10 cellular contexts compared by ENCODE assay signal in the genomic region with DNA sequence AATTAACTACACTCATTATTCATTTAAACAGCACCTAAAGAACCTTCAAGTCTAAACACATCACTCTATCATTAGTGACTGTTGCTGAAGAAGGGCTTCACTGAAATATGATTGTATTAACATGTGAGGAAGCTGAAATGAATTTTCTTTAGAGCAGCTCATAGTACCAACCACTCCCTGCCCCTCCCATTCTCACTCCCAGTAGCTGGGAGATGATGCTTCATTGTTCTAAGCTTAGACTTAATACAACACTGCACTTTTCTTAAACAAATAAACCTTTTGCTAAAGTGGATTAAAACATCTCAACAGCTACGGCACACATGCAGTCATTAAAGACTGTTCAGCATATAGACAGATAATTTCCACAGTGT.
DNase-seq lines count a peak whose midpoint lies in the region; ATAC-seq lines count a peak whose summit lies in the region.
"Had no signal": no experiment of that assay in that cellular context is flagged by ENCODE, and none has a peak within 500 bp of the region (broad histone marks: within the 10 kb centered on the region; RNA-seq: fewer than 3 reads in every experiment).

No MANE protein-coding gene starts in this region.

- no peak for DNase-seq in stimulated activated naive CD8-positive, alpha-beta T cell treated with anti-CD3 and anti-CD28 coated beads, Interleukin-15, Interleukin-2, amounts not matched to agents 100 U/mL and 50 U/mL, for 24 hours
- DNase-seq in activated CD8-positive, alpha-beta T cell treated with anti-CD3 and anti-CD28 coated beads, Interleukin-2, amount 10 ng/mL, durations not matched to agents 7 days and 5 days, result no peak
- no peak for DNase-seq in memory B cell (ENCODE audit: low spot score in 2 of 2)
- DNase-seq in SKM-1 (lab: John Stamatoyannopoulos, UW; ENCODE audit: unreplicated experiment), result no peak
- DNase-seq in midbrain (lab: John Stamatoyannopoulos, UW), result no peak
- DNase-seq: Caco-2, MV-4-11 had no signal

- POLR2A ChIA-PET in activated CD8-positive, alpha-beta T cell treated with anti-CD3 and anti-CD28 coated beads, Interleukin-2, amount 10 ng/mL, durations not matched to agents 7 days and 5 days (lab: Charles Lee), result interaction anchor here (0.5 to 4.8 kb wide), 7 partner anchors 14 to 224 kb away, joined by 3 to 26 read pairs (median 5); a partner anchor contains a TSS

- H3K4me3 Mint-ChIP-seq in stimulated activated naive CD8-positive, alpha-beta T cell treated with anti-CD3 and anti-CD28 coated beads, Interleukin-15, Interleukin-2, amounts not matched to agents 100 ng/mL and 50 ng/mL, for 24 hours, result peak overlapping the region; percentile 85
- peak overlapping the region; percentile 38 for H3K4me3 Mint-ChIP-seq in activated CD8-positive, alpha-beta T cell treated with anti-CD3 and anti-CD28 coated beads, Interleukin-2, amount 10 ng/mL, durations not matched to agents 7 days and 5 days
- H3K4me3 Mint-ChIP-seq in memory B cell, result peak overlapping the region; percentile 34

- no peaks in the 10 kb centered on the region for H3K9me3 Mint-ChIP-seq in stimulated activated naive CD8-positive, alpha-beta T cell treated with anti-CD3 and anti-CD28 coated beads, Interleukin-15, Interleukin-2, amounts not matched to agents 100 ng/mL and 50 ng/mL, for 24 hours
- no peaks in the 10 kb centered on the region for H3K9me3 Mint-ChIP-seq in activated CD8-positive, alpha-beta T cell treated with anti-CD3 and anti-CD28 coated beads, Interleukin-2, amount 10 ng/mL, durations not matched to agents 7 days and 5 days (ENCODE audit: insufficient read depth)
- H3K9me3 Mint-ChIP-seq in memory B cell, result no peaks in the 10 kb centered on the region

- peaks cover 5% of the 10 kb centered on the region for H3K36me3 Mint-ChIP-seq in stimulated activated naive CD8-positive, alpha-beta T cell treated with anti-CD3 and anti-CD28 coated beads, Interleukin-15, Interleukin-2, amounts not matched to agents 100 ng/mL and 50 ng/mL, for 24 hours (ENCODE audit: low read depth)
- peaks cover 15% of the 10 kb centered on the region for H3K36me3 Mint-ChIP-seq in activated CD8-positive, alpha-beta T cell treated with anti-CD3 and anti-CD28 coated beads, Interleukin-2, amount 10 ng/mL, durations not matched to agents 7 days and 5 days (ENCODE audit: low read depth)
- peaks cover 2% of the 10 kb centered on the region for H3K36me3 Mint-ChIP-seq in memory B cell

- peak overlapping the region; percentile 97 for H3K27ac Mint-ChIP-seq in stimulated activated naive CD8-positive, alpha-beta T cell treated with anti-CD3 and anti-CD28 coated beads, Interleukin-15, Interleukin-2, amounts not matched to agents 100 ng/mL and 50 ng/mL, for 24 hours
- peak overlapping the region; percentile 74 for H3K27ac Mint-ChIP-seq in activated CD8-positive, alpha-beta T cell treated with anti-CD3 and anti-CD28 coated beads, Interleukin-2, amount 10 ng/mL, durations not matched to agents 7 days and 5 days
- H3K27ac Mint-ChIP-seq in memory B cell, result peak overlapping the region; percentile 81

- no peak for ATAC-seq in stimulated activated naive CD8-positive, alpha-beta T cell treated with anti-CD3 and anti-CD28 coated beads, Interleukin-15, Interleukin-2, amounts not matched to agents 100 U/mL and 50 U/mL, for 24 hours
- no peak for ATAC-seq in activated CD8-positive, alpha-beta T cell treated with anti-CD3 and anti-CD28 coated beads, Interleukin-2, amount 10 ng/mL, durations not matched to agents 7 days and 5 days
- ATAC-seq in memory B cell (ENCODE audit: low read depth), result no peak
- ATAC-seq in GM21390 (IDR thresholded peaks at IDR 0.05; ENCODE audit: unreplicated experiment), result no peak
- no peak for ATAC-seq in GM18511 (IDR thresholded peaks at IDR 0.05; ENCODE audit: unreplicated experiment)

- peaks cover 86% of the 10 kb centered on the region for H3K4me1 Mint-ChIP-seq in stimulated activated naive CD8-positive, alpha-beta T cell treated with anti-CD3 and anti-CD28 coated beads, Interleukin-15, Interleukin-2, amounts not matched to agents 100 ng/mL and 50 ng/mL, for 24 hours (ENCODE audit: low read depth)
- H3K4me1 Mint-ChIP-seq in activated CD8-positive, alpha-beta T cell treated with anti-CD3 and anti-CD28 coated beads, Interleukin-2, amount 10 ng/mL, durations not matched to agents 7 days and 5 days (ENCODE audit: low read depth), result peaks cover 68% of the 10 kb centered on the region
- H3K4me1 Mint-ChIP-seq in memory B cell, result peaks cover 42% of the 10 kb centered on the region

- CTCF ChIA-PET in activated CD8-positive, alpha-beta T cell treated with anti-CD3 and anti-CD28 coated beads, Interleukin-2, amount 10 ng/mL, durations not matched to agents 7 days and 5 days (lab: Charles Lee), result interaction anchor here (0.7 to 5.7 kb wide), 14 partner anchors 10 to 379 kb away, joined by 3 to 50 read pairs (median 6); a partner anchor contains a TSS

- no peaks in the 10 kb centered on the region for H3K27me3 Mint-ChIP-seq in stimulated activated naive CD8-positive, alpha-beta T cell treated with anti-CD3 and anti-CD28 coated beads, Interleukin-15, Interleukin-2, amounts not matched to agents 100 ng/mL and 50 ng/mL, for 24 hours
- H3K27me3 Mint-ChIP-seq in activated CD8-positive, alpha-beta T cell treated with anti-CD3 and anti-CD28 coated beads, Interleukin-2, amount 10 ng/mL, durations not matched to agents 7 days and 5 days (ENCODE audit: low read depth), result no peaks in the 10 kb centered on the region
- peaks cover 2% of the 10 kb centered on the region for H3K27me3 Mint-ChIP-seq in memory B cell

Comparison
In these comparisons a context has a peak if more than half of its experiments do, and no peak if none do; other contexts are left out.
1. H3K4me3 Mint-ChIP-seq: peak in every context shown above with its lines; median percentile 85 in stimulated activated naive CD8-positive, alpha-beta T cell treated with anti-CD3 and anti-CD28 coated beads, Interleukin-15, Interleukin-2, amounts not matched to agents 100 ng/mL and 50 ng/mL, for 24 hours; 38 in activated CD8-positive, alpha-beta T cell treated with anti-CD3 and anti-CD28 coated beads, Interleukin-2, amount 10 ng/mL, durations not matched to agents 7 days and 5 days; 34 in memory B cell.